29 cellular contexts compared by ENCODE assay signal in the genomic region with DNA sequence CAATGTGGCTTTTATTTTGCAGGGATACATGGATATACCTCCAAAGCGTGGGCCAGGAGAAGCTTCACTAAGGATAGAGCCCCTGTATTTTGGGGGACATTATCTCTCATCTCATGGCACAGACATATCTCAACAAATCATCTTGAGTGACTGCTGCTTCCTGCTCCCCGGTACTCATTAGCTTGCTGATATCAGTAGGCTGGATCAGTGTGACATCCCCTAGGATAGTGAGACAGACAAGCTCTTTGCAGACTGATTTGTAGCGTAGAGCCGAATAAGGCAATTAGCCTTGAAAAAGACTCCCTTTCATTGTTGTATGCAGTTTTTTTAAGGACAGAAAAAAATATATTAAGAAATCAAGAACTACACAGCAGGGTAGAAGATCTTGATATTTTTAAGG.
"Had no signal": no experiment of that assay in that cellular context is flagged by ENCODE, and none has a peak within 500 bp of the region (broad histone marks: within the 10 kb centered on the region; RNA-seq: fewer than 3 reads in every experiment).

No MANE protein-coding gene starts in this region.

- H3K36me3 ChIP-seq: adrenal gland, esophagus squamous epithelium, gastroesophageal sphincter had no signal

- ATAC-seq: activated CD4-positive, alpha-beta T cell treated with anti-CD3 and anti-CD28 coated beads for 36 hours; activated CD8-positive, alpha-beta memory T cell treated with anti-CD3 and anti-CD28 coated beads, Interleukin-2, amount 10 ng/mL, durations not matched to agents 7 days and 5 days; activated CD8-positive, alpha-beta T cell treated with anti-CD3 and anti-CD28 coated beads, Interleukin-2, amount 10 ng/mL, durations not matched to agents 7 days and 5 days; activated naive CD8-positive, alpha-beta T cell treated with anti-CD3 and anti-CD28 coated beads, Interleukin-2, amount 50 U/mL, for 24 hours; body of pancreas; gastroesophageal sphincter had no signal

- H3K4me3 ChIP-seq: adrenal gland, body of pancreas, esophagus squamous epithelium, gastroesophageal sphincter had no signal

- H3K4me1 ChIP-seq: adrenal gland, body of pancreas, esophagus squamous epithelium, gastroesophageal sphincter had no signal

- H3K9me3 ChIP-seq: adrenal gland, body of pancreas, gastroesophageal sphincter had no signal

- H3K27ac ChIP-seq: adrenal gland, body of pancreas, epithelial cell of prostate, esophagus squamous epithelium, gastroesophageal sphincter had no signal

- DNase-seq: activated CD4-positive, alpha-beta memory T cell treated with anti-CD3 and anti-CD28 coated beads for 36 hours; activated CD4-positive, alpha-beta T cell treated with anti-CD3 and anti-CD28 coated beads for 36 hours; activated CD4-positive, alpha-beta T cell treated with anti-CD3 and anti-CD28 coated beads, Interleukin-2, amount 10 ng/mL, durations not matched to agents 24 days and 14 days; activated CD4-positive, CD25-positive, alpha-beta regulatory T cell; activated CD4-positive, CD25-positive, alpha-beta regulatory T cell treated with anti-CD3 and anti-CD28 coated beads, Interleukin-2, amount 50 U/mL, for 72 hours; activated CD8-positive, alpha-beta memory T cell treated with anti-CD3 and anti-CD28 coated beads, Interleukin-2, amount 10 ng/mL, durations not matched to agents 7 days and 5 days; activated CD8-positive, alpha-beta memory T cell treated with anti-CD3 and anti-CD28 coated beads, Interleukin-2, amount 50 U/mL, for 4 hours; activated CD8-positive, alpha-beta T cell treated with anti-CD3 and anti-CD28 coated beads, Interleukin-2, amount 10 ng/mL, durations not matched to agents 7 days and 5 days; activated effector memory CD4-positive, alpha-beta T cell treated with anti-CD3 and anti-CD28 coated beads, Interleukin-2, amount 50 U/mL, for 16 hours; activated naive CD4-positive, alpha-beta T cell treated with anti-CD3 and anti-CD28 coated beads for 36 hours; activated naive CD8-positive, alpha-beta T cell treated with anti-CD3 and anti-CD28 coated beads for 36 hours; activated naive CD8-positive, alpha-beta T cell treated with anti-CD3 and anti-CD28 coated beads, Interleukin-2, amount 50 U/mL, for 24 hours; activated T-cell treated with anti-CD3 and anti-CD28 coated beads, Interleukin-2, amount 50 U/mL, for 1 hour; activated T-cell treated with anti-CD3 and anti-CD28 coated beads, Interleukin-2, amount 50 U/mL, for 48 hours; adrenal gland; amygdala; aorta; body of pancreas; cortex of kidney; dermis blood vessel endothelial cell; effector CD4-positive, alpha-beta T cell; esophagus squamous epithelium; foreskin melanocyte; T-helper 2 cell had no signal

- FAIRE-seq: colon, endometrium, endothelial cell of umbilical vein had no signal

- H3K27me3 ChIP-seq: adrenal gland, body of pancreas, esophagus squamous epithelium, gastroesophageal sphincter had no signal
